ENCODE assay signal across 28 cellular contexts in genomic region chr14:101355284-101355683, GRCh38.
"Had no signal": no experiment of that assay in that cellular context is flagged by ENCODE, and none has a peak within 500 bp of the region (broad histone marks: within the 10 kb centered on the region; RNA-seq: fewer than 3 reads in every experiment).

No MANE protein-coding gene starts in this region.

- H3K36me3 ChIP-seq: breast epithelium, left ventricle myocardium inferior, spleen had no signal

- H3K27ac ChIP-seq: breast epithelium, epithelial cell of prostate, left ventricle myocardium inferior, parathyroid adenoma, psoas muscle, spleen, testis, VCaP had no signal

- H3K4me1 ChIP-seq: breast epithelium, left ventricle myocardium inferior, parathyroid adenoma, psoas muscle had no signal

- H3K27me3 ChIP-seq: breast epithelium, testis had no signal

- H3K27ac Mint-ChIP-seq: activated T-helper 17 cell treated with anti-CD3 and anti-CD28 coated beads, Interleukin-2, amount 50 U/mL, for 72 hours; T-cell; T-helper 2 cell treated with Interferon-gamma antibody and Interleukin-4, amounts not matched to agents 5 μg/mL and 100 μg/mL, for 36 hours had no signal

- H3K4me1 Mint-ChIP-seq: activated T-helper 17 cell treated with anti-CD3 and anti-CD28 coated beads, Interleukin-2, amount 50 U/mL, for 72 hours; T-cell had no signal

- H3K9me3 ChIP-seq: psoas muscle, testis had no signal

- H3K4me3 Mint-ChIP-seq: activated T-cell treated with anti-CD3 and anti-CD28 coated beads, Interleukin-2, amount 50 U/mL, for 4 hours; activated T-helper 17 cell treated with anti-CD3 and anti-CD28 coated beads, Interleukin-2, amount 50 U/mL, for 72 hours; naive thymus-derived CD8-positive, alpha-beta T cell; neural crest cell; T-cell; T-helper 2 cell treated with Interferon-gamma antibody and Interleukin-4, amounts not matched to agents 5 μg/mL and 100 μg/mL, for 36 hours had no signal

- H3K4me3 ChIP-seq: breast epithelium, left ventricle myocardium inferior, psoas muscle, spleen, testis had no signal

- H3K36me3 Mint-ChIP-seq: T-cell had no signal

- ATAC-seq: activated T-cell treated with anti-CD3 and anti-CD28 coated beads, Interleukin-2, amount 50 U/mL, for 4 hours; activated T-helper 17 cell treated with anti-CD3 and anti-CD28 coated beads, Interleukin-2, amount 50 U/mL, for 72 hours; naive thymus-derived CD8-positive, alpha-beta T cell; psoas muscle; T-cell had no signal

- DNase-seq: activated CD4-positive, alpha-beta T cell treated with anti-CD3 and anti-CD28 coated beads for 4 hours; activated CD4-positive, alpha-beta T cell treated with anti-CD3 and anti-CD28 coated beads, Interleukin-2, amount 50 U/mL, for 4 hours; activated gamma-delta T cell treated with Interleukin-2 at 50 U/mL for 16 hours; activated naive CD4-positive, alpha-beta T cell treated with anti-CD3 and anti-CD28 coated beads, Interleukin-2, amount 50 U/mL, for 16 hours; activated T-cell treated with anti-CD3 and anti-CD28 coated beads, Interleukin-2, amount 50 U/mL, for 4 hours; amygdala; central memory CD4-positive, alpha-beta T cell; dermis blood vessel endothelial cell; effector CD4-positive, alpha-beta T cell; glutamatergic neuron; left ventricle myocardium inferior; mammary epithelial cell; midbrain; nucleus accumbens; psoas muscle; spleen; stimulated activated naive CD4-positive, alpha-beta T cell treated with Interleukin-2 at 50 U/mL for 16 hours; testis; trophoblast cell had no signal
